20 cellular contexts compared by ENCODE assay signal in the genomic region with DNA sequence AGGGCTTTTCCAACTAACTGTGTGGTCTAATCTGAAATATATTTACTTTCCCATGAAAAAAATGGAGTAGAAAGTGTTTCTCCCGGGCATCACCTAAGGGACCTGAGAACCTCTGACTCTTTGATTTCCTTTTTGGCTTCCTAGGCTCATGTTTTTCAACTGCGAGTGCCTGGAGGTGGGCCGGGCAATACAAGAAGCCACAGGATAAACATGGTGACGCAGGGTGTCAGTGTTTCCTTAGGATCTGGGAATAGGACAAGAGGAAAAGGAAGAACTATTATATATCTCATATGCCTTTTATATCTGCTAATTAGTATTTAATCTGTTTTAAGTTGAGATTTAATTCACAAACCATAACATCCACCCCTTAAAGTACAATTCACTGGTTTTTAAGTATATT. TPM values are rescaled to one million over a fixed set of nuclear protein-coding genes. Genes with fewer than 3 reads are reported as not detected.
DNase-seq lines count a peak whose midpoint lies in the region; ATAC-seq and TF ChIP-seq lines count a peak whose summit lies in the region.
"Had no signal": no experiment of that assay in that cellular context is flagged by ENCODE, and none has a peak within 500 bp of the region (broad histone marks: within the 10 kb centered on the region; RNA-seq: fewer than 3 reads in every experiment).

No MANE protein-coding gene starts in this region.

- H3K27ac ChIP-seq in breast epithelium = no peak overlapping the region
- no peak overlapping the region for H3K27ac ChIP-seq in left ventricle myocardium inferior (replicated peaks)
- H3K27ac ChIP-seq in right atrium auricular region = no peak overlapping the region
- H3K27ac ChIP-seq: 22Rv1, C4-2B, GM23248, HL-60 had no signal

- H3K9me3 ChIP-seq in breast epithelium (no peaks in the 10 kb centered on the region), left ventricle myocardium inferior (replicated peaks) (no peaks in the 10 kb centered on the region), right atrium auricular region (no peaks in the 10 kb centered on the region)
- H3K9me3 ChIP-seq: A549, Caco-2, HAP-1 had no signal

- H3K36me3 Mint-ChIP-seq in MCF 10A (ENCODE audit: insufficient read depth, unreplicated experiment) (no peaks in the 10 kb centered on the region), natural killer cell (no peaks in the 10 kb centered on the region)

- no peaks in the 10 kb centered on the region for H3K27me3 ChIP-seq in breast epithelium
- no peaks in the 10 kb centered on the region for H3K27me3 ChIP-seq in left ventricle myocardium inferior (ENCODE audit: low read depth)
- H3K27me3 ChIP-seq in right atrium auricular region = no peaks in the 10 kb centered on the region

- POLR2A ChIA-PET in MCF 10A (lab: Yijun Ruan, JAX) = no interaction called here

- H3K4me1 Mint-ChIP-seq in MCF 10A (ENCODE audit: insufficient read depth, unreplicated experiment) (peaks cover 7% of the 10 kb centered on the region), natural killer cell (no peaks in the 10 kb centered on the region)

- intact Hi-C loops in MCF 10A (cut with micrococcal nuclease) (loop anchor here (1.0 kb wide), 1 partner anchor 96 kb away; no protein-coding TSS in a partner anchor), breast epithelium (cut with DNase I; ENCODE audit: low total_unique reads) (no loop called here), left ventricle myocardium inferior (cut with micrococcal nuclease) (no loop called here), sciatic nerve (cut with DNase I) (no loop called here), natural killer cell (cut with micrococcal nuclease) (no loop called here)

- H3K36me3 ChIP-seq in breast epithelium (no peaks in the 10 kb centered on the region), left ventricle myocardium inferior (no peaks in the 10 kb centered on the region), right atrium auricular region (no peaks in the 10 kb centered on the region)
- H3K36me3 ChIP-seq: HAP-1 had no signal

- H3K4me1 ChIP-seq in breast epithelium (no peaks in the 10 kb centered on the region), left ventricle myocardium inferior (peaks cover 4% of the 10 kb centered on the region), right atrium auricular region (no peaks in the 10 kb centered on the region)
- H3K4me1 ChIP-seq: Caco-2, HAP-1 had no signal

- H3K27ac Mint-ChIP-seq in MCF 10A (ENCODE audit: low read depth, unreplicated experiment) = peak overlapping the region; percentile 9
- H3K27ac Mint-ChIP-seq in natural killer cell = no peak overlapping the region
- H3K27ac Mint-ChIP-seq: CD4-positive, alpha-beta T cell had no signal

- no peak overlapping the region for H3K4me3 ChIP-seq in breast epithelium
- H3K4me3 ChIP-seq in left ventricle myocardium inferior = no peak overlapping the region
- no peak overlapping the region for H3K4me3 ChIP-seq in right atrium auricular region
- H3K4me3 ChIP-seq: A549, GM23248, HAP-1 had no signal

- peak; percentile 92 for ATAC-seq in sciatic nerve
- no peak for ATAC-seq in natural killer cell
- ATAC-seq: A549 had no signal

- BruUV-seq in MCF 10A (replicated peaks; lab: Mats Ljungman, UMichigan) = no TSS peak

- H3K27me3 Mint-ChIP-seq in MCF 10A (ENCODE audit: insufficient read depth, unreplicated experiment) = no peaks in the 10 kb centered on the region
- H3K27me3 Mint-ChIP-seq in natural killer cell (ENCODE audit: low read depth in 2 of 2) = peaks cover 19 to 27% of the 10 kb centered on the region in 2 donors

- TF ChIP-seq POLR2A in breast epithelium (IDR thresholded peaks at IDR 0.05) = no peak

- H3K4me3 Mint-ChIP-seq in MCF 10A (ENCODE audit: unreplicated experiment) = no peak overlapping the region
- no peak overlapping the region for H3K4me3 Mint-ChIP-seq in natural killer cell
- H3K4me3 Mint-ChIP-seq: CD4-positive, alpha-beta T cell had no signal

- CTCF ChIA-PET in MCF 10A (lab: Yijun Ruan, JAX) = no interaction called here

- H3K9me3 Mint-ChIP-seq in MCF 10A (ENCODE audit: unreplicated experiment) (peaks cover 7% of the 10 kb centered on the region), natural killer cell (no peaks in the 10 kb centered on the region)

- TF ChIP-seq CTCF in MCF 10A (IDR thresholded peaks at IDR 0.05; ENCODE audit: unreplicated experiment) (no peak), breast epithelium (IDR thresholded peaks at IDR 0.05) (no peak), left ventricle myocardium inferior (IDR thresholded peaks at IDR 0.05; ENCODE audit: borderline replicate concordance) (peak; percentile 35), right atrium auricular region (IDR thresholded peaks at IDR 0.05) (no peak), natural killer cell (IDR thresholded peaks at IDR 0.05) (no peak)

- DNase-seq in MCF 10A (ENCODE audit: unreplicated experiment) = no peak
- DNase-seq in breast epithelium (ENCODE audit: low spot score in 2 of 2) = no peak
- no peak for DNase-seq in left ventricle myocardium inferior
- no peak for DNase-seq in right atrium auricular region (ENCODE audit: low spot score)
- DNase-seq in fibroblast of peridontal ligament (ENCODE audit: extremely low read depth) = peak; percentile 43
- DNase-seq in sciatic nerve (ENCODE audit: low spot score) = no peak
- DNase-seq in activated CD8-positive, alpha-beta memory T cell treated with anti-CD3 and anti-CD28 coated beads, Interleukin-2, amount 50 U/mL, for 4 hours = no peak
- no peak for DNase-seq in natural killer cell
- DNase-seq: AML-193; Caco-2; CD4-positive, alpha-beta T cell; GDM1; GM23248 had no signal

RNA-seq across cellular contexts. Expression of a gene that starts 11.4 kb away (rescaled TPM):
- total RNA-seq in MCF 10A (2022) (not detected in 2 replicates), breast epithelium (not detected), left ventricle myocardium inferior (not detected), right atrium auricular region (not detected), sciatic nerve (not detected), natural killer cell (not detected)
- total RNA-seq: CD4-positive, alpha-beta T cell; H4; HT1080 had no signal
